1 cellular context compared by ENCODE assay signal in genomic region chrX:50779694-50780093, GRCh38.
TF ChIP-seq lines count a peak whose summit lies in the region.

No MANE protein-coding gene starts in this region.

TF ChIP-seq in H1, 55 proteins besides CTCF, POLR2A, EP300 and RAD21:
- TF ChIP-seq RFX5 (IDR thresholded peaks at IDR 0.05; ENCODE audit: borderline replicate concordance, low read depth, low read length) (no peak), KDM4A (IDR thresholded peaks at IDR 0.05; ENCODE audit: low read depth, low read length, severe bottlenecking) (no peak), EGR1 (IDR thresholded peaks at IDR 0.05; ENCODE audit: borderline replicate concordance, low read depth, low read length) (no peak), NANOG (IDR thresholded peaks at IDR 0.05; ENCODE audit: insufficient read depth, low read depth, low read length, poor library complexity, severe bottlenecking) (no peak)
